Comparison of ENCODE assay signal across 22 cellular contexts in genomic region chr12:88624911-88625310, GRCh38. TPM values are rescaled to one million over a fixed set of nuclear protein-coding genes. Genes with fewer than 3 reads are reported as not detected.
A peak's percentile ranks its signal among the peaks of the same experiment; 100 is the strongest.
DNase-seq lines count a peak whose midpoint lies in the region; ATAC-seq and TF ChIP-seq lines count a peak whose summit lies in the region.
"Had no signal": no experiment of that assay in that cellular context is flagged by ENCODE, and none has a peak within 500 bp of the region (broad histone marks: within the 10 kb centered on the region; RNA-seq: fewer than 3 reads in every experiment).

No MANE protein-coding gene starts in this region.

- DNase-seq in AG10803 (ENCODE audit: low read depth) (peak; percentile 74), IMR-90 (peak; percentile 62), cardiac fibroblast (ENCODE audit: low read depth in 2 of 2) (peak; percentile 78 to 79), mesenchymal stem cell (peak; percentile 22), dermis blood vessel endothelial cell (no peak), HK-2 (ENCODE audit: unreplicated experiment) (no peak)
- no peak for DNase-seq in activated T-helper 2 cell treated with anti-CD3 and anti-CD28 coated beads, Interferon-gamma antibody, Interleukin-2, Interleukin-4, amounts not matched to agents 10 μg/mL and 5 μg/mL and 100 μg/mL, durations not matched to agents 14 hours and 24 hours and 36 hours (ENCODE audit: low spot score)
- DNase-seq: activated CD8-positive, alpha-beta memory T cell treated with anti-CD3 and anti-CD28 coated beads, Interleukin-2, amount 50 U/mL, for 4 hours; activated naive CD4-positive, alpha-beta T cell; AML-193; body of pancreas; COR-L47; dorsolateral prefrontal cortex; erythroblast; MV-4-11; NCI-H2029; ovary; stimulated activated CD4-positive, alpha-beta T cell treated with anti-CD3 and anti-CD28 coated beads, Interleukin-4, amount 100 ng/mL, for 1 hour; T1000 had no signal

- no peak for TF ChIP-seq RAD21 in IMR-90 (IDR thresholded peaks at IDR 0.05; ENCODE audit: low read length)

- no peak overlapping the region for H2AK5ac ChIP-seq in IMR-90 (ENCODE audit: low read depth, low read length)
- H2AK5ac ChIP-seq in mesenchymal stem cell (ENCODE audit: low read length, severe bottlenecking) = no peak overlapping the region

- no peak overlapping the region for H2AK9ac ChIP-seq in IMR-90 (replicated peaks; ENCODE audit: low read depth, low read length, poor library complexity)

- no peaks in the 10 kb centered on the region for H3K27me3 ChIP-seq in IMR-90 (ENCODE audit: control insufficient read depth, insufficient read depth, low read length)
- H3K27me3 ChIP-seq in mesenchymal stem cell (ENCODE audit: control insufficient read depth in 1 of 2, insufficient read depth in 1 of 2, low read length in 2 of 2) = no peaks in the 10 kb centered on the region
- H3K27me3 ChIP-seq: body of pancreas, dorsolateral prefrontal cortex, ovary had no signal

- no peaks in the 10 kb centered on the region for H3K9me1 ChIP-seq in IMR-90 (ENCODE audit: insufficient read depth, low read length)

- H3K36me3 Mint-ChIP-seq in activated T-helper 2 cell treated with anti-CD3 and anti-CD28 coated beads, Interferon-gamma antibody, Interleukin-2, Interleukin-4, amounts not matched to agents 10 μg/mL and 5 μg/mL and 100 μg/mL, durations not matched to agents 14 hours and 24 hours and 36 hours (ENCODE audit: low read depth) = no peaks in the 10 kb centered on the region
- H3K36me3 Mint-ChIP-seq: mesothelial cell of epicardium had no signal

- H4K20me1 ChIP-seq in IMR-90 (ENCODE audit: insufficient read depth, low read length) = no peaks in the 10 kb centered on the region

- no peaks in the 10 kb centered on the region for H3K27me3 Mint-ChIP-seq in activated T-helper 2 cell treated with anti-CD3 and anti-CD28 coated beads, Interferon-gamma antibody, Interleukin-2, Interleukin-4, amounts not matched to agents 10 μg/mL and 5 μg/mL and 100 μg/mL, durations not matched to agents 14 hours and 24 hours and 36 hours (ENCODE audit: low read depth)

- H2BK120ac ChIP-seq in IMR-90 (ENCODE audit: low read depth, low read length) = no peak overlapping the region
- H2BK120ac ChIP-seq in mesenchymal stem cell (ENCODE audit: low read depth, low read length) = no peak overlapping the region

- H2AFZ ChIP-seq in IMR-90 (replicated peaks; ENCODE audit: low read length, poor library complexity) = no peak overlapping the region
- H2AFZ ChIP-seq in mesenchymal stem cell (ENCODE audit: low read depth, low read length) = no peak overlapping the region

- no peak overlapping the region for H3K27ac Mint-ChIP-seq in activated T-helper 2 cell treated with anti-CD3 and anti-CD28 coated beads, Interferon-gamma antibody, Interleukin-2, Interleukin-4, amounts not matched to agents 10 μg/mL and 5 μg/mL and 100 μg/mL, durations not matched to agents 14 hours and 24 hours and 36 hours

- no peak overlapping the region for H3K14ac ChIP-seq in IMR-90 (replicated peaks; ENCODE audit: low read depth, low read length)
- no peak overlapping the region for H3K14ac ChIP-seq in mesenchymal stem cell (ENCODE audit: low read length in 2 of 2)

- TF ChIP-seq CTCF in AG10803 (conservative IDR thresholded peaks at IDR 0.05; ENCODE audit: low read length) (no peak), IMR-90 (conservative IDR thresholded peaks at IDR 0.05; ENCODE audit: low read depth, low read length) (no peak), cardiac fibroblast (IDR thresholded peaks at IDR 0.05; ENCODE audit: low read depth, low read length) (no peak)

- no peak overlapping the region for H3K4me3 Mint-ChIP-seq in activated T-helper 2 cell treated with anti-CD3 and anti-CD28 coated beads, Interferon-gamma antibody, Interleukin-2, Interleukin-4, amounts not matched to agents 10 μg/mL and 5 μg/mL and 100 μg/mL, durations not matched to agents 14 hours and 24 hours and 36 hours (ENCODE audit: low read depth)
- H3K4me3 Mint-ChIP-seq: mesothelial cell of epicardium had no signal

- H2BK15ac ChIP-seq in IMR-90 (ENCODE audit: low read depth, low read length) (no peak overlapping the region), mesenchymal stem cell (ENCODE audit: low read depth, poor library complexity, severe bottlenecking) (no peak overlapping the region)

- ATAC-seq in IMR-90 (ENCODE audit: low read depth) (no peak), HG03442 (IDR thresholded peaks at IDR 0.05; ENCODE audit: unreplicated experiment) (no peak)
- ATAC-seq: body of pancreas had no signal

- no peaks in the 10 kb centered on the region for H3K79me1 ChIP-seq in IMR-90 (ENCODE audit: low read depth in 1 of 2, low read length in 2 of 2)
- no peaks in the 10 kb centered on the region for H3K79me1 ChIP-seq in mesenchymal stem cell (replicated peaks; ENCODE audit: low read length, poor library complexity, severe bottlenecking)

- no CpG with 5 or more reads among the region's 3 CpGs for WGBS in IMR-90 (ENCODE audit: extremely low coverage in 2 of 2, insufficient read length in 1 of 2), 2 experiments
- WGBS in mesenchymal stem cell = 91% methylated on average over 3 of the region's 3 CpGs

- H3K9ac ChIP-seq in IMR-90 (ENCODE audit: low read depth, low read length) (no peak overlapping the region), mesenchymal stem cell (ENCODE audit: low read length) (peak overlapping the region; percentile 48)

- H3K9me3 ChIP-seq in IMR-90 (ENCODE audit: control insufficient read depth, insufficient read depth, low read length) = no peaks in the 10 kb centered on the region; the same call in 1 of the 2 replicates
- H3K9me3 ChIP-seq in mesenchymal stem cell (ENCODE audit: control insufficient read depth, low read length) = no peaks in the 10 kb centered on the region
- H3K9me3 ChIP-seq: body of pancreas, ovary had no signal

- intact Hi-C loops in IMR-90 (cut with micrococcal nuclease) = loop anchor here (5.0 kb wide), 1 partner anchor 473 kb away; no protein-coding TSS in a partner anchor
- intact Hi-C loops in activated T-helper 2 cell treated with anti-CD3 and anti-CD28 coated beads, Interferon-gamma antibody, Interleukin-2, Interleukin-4, amounts not matched to agents 10 μg/mL and 5 μg/mL and 100 μg/mL, durations not matched to agents 14 hours and 24 hours and 36 hours (cut with micrococcal nuclease) = no loop called here

- no peak overlapping the region for H3K56ac ChIP-seq in IMR-90 (ENCODE audit: extremely low read depth, insufficient read depth, low read length)

- H4K5ac ChIP-seq in IMR-90 (ENCODE audit: low read depth, low read length) = no peak overlapping the region

- no peak overlapping the region for H2BK20ac ChIP-seq in IMR-90 (ENCODE audit: low read depth, low read length)

- no peak overlapping the region for H3K18ac ChIP-seq in IMR-90 (ENCODE audit: low read depth, low read length)
- H3K18ac ChIP-seq in mesenchymal stem cell (ENCODE audit: low read depth in 1 of 2, low read length in 2 of 2) = no peak overlapping the region

- no TSS peak for BruUV-seq in IMR-90 (replicated peaks; lab: Mats Ljungman, UMichigan)

- H3K9me3 Mint-ChIP-seq in activated T-helper 2 cell treated with anti-CD3 and anti-CD28 coated beads, Interferon-gamma antibody, Interleukin-2, Interleukin-4, amounts not matched to agents 10 μg/mL and 5 μg/mL and 100 μg/mL, durations not matched to agents 14 hours and 24 hours and 36 hours = no peaks in the 10 kb centered on the region

- H3K4me2 ChIP-seq in IMR-90 (ENCODE audit: low read depth, low read length) (no peak overlapping the region), mesenchymal stem cell (ENCODE audit: low read length, poor library complexity, severe bottlenecking) (no peak overlapping the region)

- H3K4ac ChIP-seq in IMR-90 (ENCODE audit: low read depth, low read length) = no peak overlapping the region
- H3K4ac ChIP-seq in mesenchymal stem cell (ENCODE audit: low read depth in 1 of 2, low read length in 2 of 2) = no peak overlapping the region

- in situ Hi-C loops in IMR-90 (cut with MboI; ENCODE audit: low sequenced_read_pairs) = no loop called here

- H3K36me3 ChIP-seq in IMR-90 (ENCODE audit: control insufficient read depth, insufficient read depth, low read length) = no peaks in the 10 kb centered on the region
- H3K36me3 ChIP-seq in mesenchymal stem cell (ENCODE audit: control insufficient read depth in 1 of 2, insufficient read depth in 2 of 2, low read depth in 1 of 2, low read length in 2 of 2) = no peaks in the 10 kb centered on the region
- H3K36me3 ChIP-seq: ovary had no signal

- CTCF ChIA-PET in IMR-90 (lab: Yijun Ruan, JAX) = no interaction called here

- H3K27ac ChIP-seq in IMR-90 (ENCODE audit: insufficient read depth, low read length) (no peak overlapping the region), mesenchymal stem cell (ENCODE audit: low read length, poor library complexity, severe bottlenecking) (no peak overlapping the region)
- H3K27ac ChIP-seq: body of pancreas, dorsolateral prefrontal cortex, ovary had no signal

- dilution Hi-C loops in IMR-90 (cut with HindIII; ENCODE audit: low sequenced_read_pairs, unreplicated experiment) = no loop called here

- H3K23ac ChIP-seq in IMR-90 (ENCODE audit: low read depth, low read length) = no peak overlapping the region
- H3K23ac ChIP-seq in mesenchymal stem cell (ENCODE audit: low read length in 2 of 2) = no peak overlapping the region

- H3K4me3 ChIP-seq in AG10803 (ENCODE audit: low read length) (no peak overlapping the region), IMR-90 (ENCODE audit: insufficient read depth, low read depth, low read length) (no peak overlapping the region), cardiac fibroblast (replicated peaks in 1 of 2; ENCODE audit: low read depth in 2 of 2, low read length in 2 of 2) (no peak overlapping the region), mesenchymal stem cell (ENCODE audit: insufficient read depth in 1 of 2, low read depth in 1 of 2, low read length in 2 of 2) (no peak overlapping the region)
- H3K4me3 ChIP-seq: body of pancreas, dorsolateral prefrontal cortex, ovary had no signal

- H4K8ac ChIP-seq in IMR-90 (ENCODE audit: low read depth in 2 of 2, low read length in 2 of 2) (no peak overlapping the region), mesenchymal stem cell (ENCODE audit: low read length) (no peak overlapping the region)

- H2BK12ac ChIP-seq in mesenchymal stem cell (ENCODE audit: low read length in 2 of 2) = no peak overlapping the region

- H4K91ac ChIP-seq in IMR-90 (ENCODE audit: insufficient read depth, low read depth, low read length) (no peak overlapping the region), mesenchymal stem cell (ENCODE audit: low read length) (no peak overlapping the region)

- no peaks in the 10 kb centered on the region for H3K4me1 ChIP-seq in IMR-90 (ENCODE audit: control insufficient read depth, insufficient read depth, low read length)
- H3K4me1 ChIP-seq in mesenchymal stem cell (ENCODE audit: control insufficient read depth, insufficient read depth, low read depth, low read length) = no peaks in the 10 kb centered on the region

- H3K4me1 Mint-ChIP-seq in activated T-helper 2 cell treated with anti-CD3 and anti-CD28 coated beads, Interferon-gamma antibody, Interleukin-2, Interleukin-4, amounts not matched to agents 10 μg/mL and 5 μg/mL and 100 μg/mL, durations not matched to agents 14 hours and 24 hours and 36 hours (ENCODE audit: low read depth) = no peaks in the 10 kb centered on the region

- TF ChIP-seq POLR2A in IMR-90 (IDR thresholded peaks at IDR 0.05; ENCODE audit: low read depth, low read length) = no peak

- POLR2A ChIA-PET in IMR-90 (lab: Charles Lee; ENCODE audit: unreplicated experiment) = no interaction called here

- H2BK5ac ChIP-seq in IMR-90 (ENCODE audit: low read depth, low read length, poor library complexity, severe bottlenecking) = no peak overlapping the region
- no peak overlapping the region for H2BK5ac ChIP-seq in mesenchymal stem cell (ENCODE audit: low read depth, low read length, poor library complexity, severe bottlenecking)

RNA-seq across cellular contexts. Expression of gene KITLG, which starts 44.6 kb away (rescaled TPM):
- total RNA-seq in IMR-90 (2012; rRNA removed) = 87.5 and 117 TPM in 2 replicates
- polyA plus RNA-seq in IMR-90 (2012; rRNA removed) = 11.1 and 14.5 TPM in 2 replicates
- polyA plus RNA-seq in IMR-90 (2012; cell fraction: cytosol; rRNA removed) = 5.2 and 8.9 TPM in 2 replicates
- polyA plus RNA-seq in IMR-90 (2012; cell fraction: nucleus; rRNA removed; ENCODE audit: low replicate concordance) = 1.7 and 8.7 TPM in 2 replicates
- 6.9 TPM for polyA plus RNA-seq in mesenchymal stem cell (2013, experiment 1 of 2)
- 7.3 TPM for polyA plus RNA-seq in mesenchymal stem cell (2013, experiment 2 of 2)
- 8.8 and 13.1 TPM in 2 replicates for total RNA-seq in dermis blood vessel endothelial cell
- 0.39 and 0.51 TPM in 2 replicates for total RNA-seq in activated T-helper 2 cell treated with anti-CD3 and anti-CD28 coated beads, Interferon-gamma antibody, Interleukin-2, Interleukin-4, amounts not matched to agents 10 μg/mL and 5 μg/mL and 100 μg/mL, durations not matched to agents 14 hours and 24 hours and 36 hours
- total RNA-seq: OCI-LY7 had no signal

Comparison
In these comparisons a context has a peak if more than half of its experiments do, and no peak if none do; other contexts are left out.
1. DNase-seq: peak in AG10803 (single experiment), IMR-90 (single experiment), cardiac fibroblast (2 of 2) and mesenchymal stem cell (single experiment); none in dermis blood vessel endothelial cell (single experiment), HK-2 (single experiment) and activated T-helper 2 cell treated with anti-CD3 and anti-CD28 coated beads, Interferon-gamma antibody, Interleukin-2, Interleukin-4, amounts not matched to agents 10 μg/mL and 5 μg/mL and 100 μg/mL, durations not matched to agents 14 hours and 24 hours and 36 hours (single experiment).